ENCODE assay signal across 8 cellular contexts in genomic region chr15:33068007-33068441, GRCh38.
A peak's percentile ranks its signal among the peaks of the same experiment; 100 is the strongest.
DNase-seq lines count a peak whose midpoint lies in the region; ATAC-seq and TF ChIP-seq lines count a peak whose summit lies in the region.

No MANE protein-coding gene starts in this region.

- peak overlapping the region; percentile 9 to 71 (median 44) for H3K4me3 Mint-ChIP-seq in nephron

- H3K9me3 Mint-ChIP-seq in nephron, result no peaks in the 10 kb centered on the region

- 0 out of 2 replicates have a peak, but pooled peaks cover 3% of the 10 kb centered on the region for H4K20me1 ChIP-seq in Karpas-422 (ENCODE audit: insufficient read depth, low read depth, low read length)

- no peaks in the 10 kb centered on the region for H3K9me3 ChIP-seq in Karpas-422 (ENCODE audit: low read length)

- H3K27me3 ChIP-seq in Karpas-422 (ENCODE audit: low read length), result no peaks in the 10 kb centered on the region

- H3K79me2 ChIP-seq in Karpas-422 (ENCODE audit: low read length), result no peaks in the 10 kb centered on the region

- no peak overlapping the region for H3K9ac ChIP-seq in Karpas-422 (ENCODE audit: low read length)

- H3K4me2 ChIP-seq in Karpas-422 (ENCODE audit: low read depth, low read length, poor library complexity, severe bottlenecking), result no peak overlapping the region

- H3K4me1 Mint-ChIP-seq in nephron, result peaks cover 65% of the 10 kb centered on the region

- peak overlapping the region; percentile 28 for H3K4me3 ChIP-seq in epithelial cell of proximal tubule (ENCODE audit: low read depth, low read length)
- H3K4me3 ChIP-seq in Karpas-422 (ENCODE audit: low read length), result no peak overlapping the region

- no peaks in the 10 kb centered on the region for H3K36me3 Mint-ChIP-seq in nephron (ENCODE audit: low read depth)

- DNase-seq in AG08395 (ENCODE audit: low spot score), result peak; percentile 72
- DNase-seq in RWPE1 (ENCODE audit: low spot score), result peak; percentile 20
- DNase-seq in epithelial cell of proximal tubule (ENCODE audit: low read depth), result no peak
- no peak for DNase-seq in HuH-7.5 (ENCODE audit: low spot score)
- DNase-seq in Karpas-422, result no peak
- DNase-seq in activated CD4-positive, alpha-beta T cell treated with anti-CD3 and anti-CD28 coated beads for 1 hour, result no peak

- TF ChIP-seq CTCF in RWPE1 (conservative IDR thresholded peaks at IDR 0.05; ENCODE audit: low read depth) (no peak), epithelial cell of proximal tubule (conservative IDR thresholded peaks at IDR 0.05; ENCODE audit: low read depth, low read length) (no peak), nephron (IDR thresholded peaks at IDR 0.05; ENCODE audit: unreplicated experiment in 3 of 3) (no peak)

- no peaks in the 10 kb centered on the region for H3K9me2 ChIP-seq in Karpas-422 (replicated peaks; ENCODE audit: insufficient read depth, low read length)

- H3K36me3 ChIP-seq in Karpas-422 (ENCODE audit: insufficient read depth, low read length), result no peaks in the 10 kb centered on the region

- peak overlapping the region; percentile 47 to 65 (median 55) for H3K27ac Mint-ChIP-seq in nephron

- CTCF ChIA-PET in RWPE1 (lab: Yijun Ruan, JAX), result interaction anchor here (0.8 kb wide), 1 partner anchor 20 kb away, joined by 4 read pairs; no protein-coding TSS in a partner anchor

- H3K4me1 ChIP-seq in Karpas-422 (ENCODE audit: low read length), result no peaks in the 10 kb centered on the region

- H3K27me3 Mint-ChIP-seq in nephron (ENCODE audit: low read depth), result no peaks in the 10 kb centered on the region

- H3K27ac ChIP-seq in RWPE1, result peak overlapping the region; percentile 76
- H3K27ac ChIP-seq in Karpas-422 (ENCODE audit: low read length), result no peak overlapping the region

- ATAC-seq in GM19463 (IDR thresholded peaks at IDR 0.05; ENCODE audit: unreplicated experiment), result peak; percentile 70

- POLR2A ChIA-PET in RWPE1 (lab: Yijun Ruan, JAX; ENCODE audit: low non-redundant PET), result no interaction called here

- no peak overlapping the region for H2AFZ ChIP-seq in Karpas-422 (ENCODE audit: low read length)

Comparison
In these comparisons a context has a peak if more than half of its experiments do, and no peak if none do; other contexts are left out.
1. DNase-seq: peak in AG08395 (single experiment) and RWPE1 (single experiment); none in epithelial cell of proximal tubule (single experiment), HuH-7.5 (single experiment), Karpas-422 (single experiment) and activated CD4-positive, alpha-beta T cell treated with anti-CD3 and anti-CD28 coated beads for 1 hour (single experiment).